In the genomic region with DNA sequence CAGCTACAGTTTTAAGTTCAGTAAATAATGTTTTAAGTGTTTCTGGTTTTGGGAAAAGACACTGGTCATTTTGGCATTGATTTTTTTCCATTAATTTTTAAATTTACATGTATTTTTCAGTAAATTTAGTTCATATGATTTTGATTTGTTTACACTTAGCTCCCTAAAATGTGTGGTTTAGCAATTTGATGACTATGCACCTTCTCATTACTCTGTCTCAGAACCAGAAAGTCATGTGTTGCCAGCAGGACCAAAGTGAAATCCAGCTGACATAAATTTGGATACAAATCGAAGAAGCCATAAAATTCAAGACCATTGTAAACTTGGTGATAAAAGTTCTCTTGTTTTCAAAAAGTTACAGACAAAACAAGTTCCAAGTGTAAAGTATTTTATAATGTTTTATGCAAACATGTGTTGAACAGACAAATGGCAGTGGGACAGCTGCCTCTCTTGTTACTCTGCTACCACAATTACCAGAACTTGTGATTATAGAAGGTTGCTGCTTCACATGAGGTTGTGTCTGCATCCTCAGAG, we compare ENCODE assay signal across 18 cellular contexts.
DNase-seq lines count a peak whose midpoint lies in the region; ATAC-seq and TF ChIP-seq lines count a peak whose summit lies in the region.
"Had no signal": no experiment of that assay in that cellular context is flagged by ENCODE, and none has a peak within 500 bp of the region (broad histone marks: within the 10 kb centered on the region; RNA-seq: fewer than 3 reads in every experiment).

No MANE protein-coding gene starts in this region.

- H3K4me2 ChIP-seq in mammary epithelial cell (ENCODE audit: insufficient read depth, low read depth, low read length) = no peak overlapping the region

- H3K9ac ChIP-seq in mammary epithelial cell (ENCODE audit: insufficient read depth, low read length) = no peak overlapping the region

- H3K36me3 ChIP-seq in mammary epithelial cell (ENCODE audit: insufficient read depth, low read length) = no peaks in the 10 kb centered on the region
- H3K36me3 ChIP-seq in Panc1 (ENCODE audit: control insufficient read depth, insufficient read depth, low read length) = no peaks in the 10 kb centered on the region
- H3K36me3 ChIP-seq: SJCRH30 had no signal

- in situ Hi-C loops in mammary epithelial cell (cut with MboI; ENCODE audit: low sequenced_read_pairs in 2 of 2) = no loop called here
- in situ Hi-C loops in Panc1 (cut with HindIII; ENCODE audit: low pct_unique_long_range_greater_than_20kb, low sequenced_read_pairs) = no loop called here

- WGBS in mammary epithelial cell (ENCODE audit: low coverage, missing lambda C conversion rate) = 100% methylated on average over 1 of the region's 1 CpG

- DNase-seq in mammary epithelial cell (no peak), MCF 10A (ENCODE audit: unreplicated experiment) (no peak), Panc1 (ENCODE audit: low read depth, low spot score) (no peak), fibroblast of gingiva (ENCODE audit: low read depth) (peak; percentile 17)
- no peak for DNase-seq in activated CD4-positive, alpha-beta memory T cell treated with anti-CD3 and anti-CD28 coated beads for 36 hours
- DNase-seq: 8988T; AML-193; CD4-positive, CD25-positive, alpha-beta regulatory T cell; DMS53; Kasumi-1; MV-4-11; NCI-H1417 treated with DMSO at 0.1 percent for 48 hours; NCI-H2029; NCI-H2171 treated with DMSO at 0.1 percent for 48 hours; SJCRH30 had no signal

- H3K9me3 Mint-ChIP-seq in MCF 10A (ENCODE audit: unreplicated experiment) = no peaks in the 10 kb centered on the region
- peaks cover 2% of the 10 kb centered on the region for H3K9me3 Mint-ChIP-seq in activated CD4-positive, alpha-beta memory T cell treated with anti-CD3 and anti-CD28 coated beads for 36 hours

- H3K79me2 ChIP-seq in mammary epithelial cell (ENCODE audit: insufficient read depth, low read length) = no peaks in the 10 kb centered on the region

- BruUV-seq in mammary epithelial cell (replicated peaks; lab: Mats Ljungman, UMichigan) (no TSS peak), MCF 10A (replicated peaks; lab: Mats Ljungman, UMichigan) (no TSS peak), Panc1 (replicated peaks; lab: Mats Ljungman, UMichigan) (no TSS peak)

- H4K20me1 ChIP-seq in mammary epithelial cell (ENCODE audit: insufficient read depth, low read length) = no peaks in the 10 kb centered on the region

- H3K4me3 Mint-ChIP-seq in MCF 10A (ENCODE audit: unreplicated experiment) = no peak overlapping the region
- H3K4me3 Mint-ChIP-seq in activated CD4-positive, alpha-beta memory T cell treated with anti-CD3 and anti-CD28 coated beads for 36 hours = no peak overlapping the region
- H3K4me3 Mint-ChIP-seq: CD4-positive, CD25-positive, alpha-beta regulatory T cell had no signal

- H3K27me3 ChIP-seq in mammary epithelial cell (ENCODE audit: insufficient read depth, low read length) (no peaks in the 10 kb centered on the region), Panc1 (ENCODE audit: control insufficient read depth, insufficient read depth, low read length) (no peaks in the 10 kb centered on the region)
- H3K27me3 ChIP-seq: SJCRH30 had no signal

- intact Hi-C loops in mammary epithelial cell (cut with micrococcal nuclease) (no loop called here), MCF 10A (cut with micrococcal nuclease) (no loop called here), Panc1 (cut with micrococcal nuclease; ENCODE audit: unreplicated experiment) (no loop called here)
- intact Hi-C loops in activated CD4-positive, alpha-beta memory T cell treated with anti-CD3 and anti-CD28 coated beads for 36 hours (cut with micrococcal nuclease) = no loop called here

- peak overlapping the region; percentile 2 for H2AFZ ChIP-seq in mammary epithelial cell (ENCODE audit: low read depth, low read length)

- TF ChIP-seq CTCF in mammary epithelial cell (conservative IDR thresholded peaks at IDR 0.05 in 1 of 2, IDR thresholded peaks at IDR 0.05 in 1 of 2; ENCODE audit: extremely low read depth in 1 of 2, insufficient read depth in 1 of 2, low read depth in 1 of 2, low read length in 2 of 2) (no peak), MCF 10A (IDR thresholded peaks at IDR 0.05; ENCODE audit: unreplicated experiment) (no peak), Panc1 (IDR thresholded peaks at IDR 0.05) (no peak)

- POLR2A ChIA-PET in MCF 10A (lab: Yijun Ruan, JAX) = no interaction called here
- POLR2A ChIA-PET in Panc1 (lab: Charles Lee) = no interaction called here
- POLR2A ChIA-PET in activated CD4-positive, alpha-beta memory T cell treated with anti-CD3 and anti-CD28 coated beads for 36 hours (lab: Charles Lee) = no interaction called here

- no peak overlapping the region for H3K27ac Mint-ChIP-seq in MCF 10A (ENCODE audit: low read depth, unreplicated experiment)
- H3K27ac Mint-ChIP-seq in activated CD4-positive, alpha-beta memory T cell treated with anti-CD3 and anti-CD28 coated beads for 36 hours = no peak overlapping the region
- H3K27ac Mint-ChIP-seq: CD4-positive, CD25-positive, alpha-beta regulatory T cell had no signal

- dilution Hi-C loops in mammary epithelial cell (cut with HindIII; ENCODE audit: low sequenced_read_pairs) = no loop called here

- H3K27ac ChIP-seq in mammary epithelial cell (ENCODE audit: insufficient read depth, low read depth, low read length) = no peak overlapping the region
- peak overlapping the region; percentile 41; the same call in 1 of the 2 replicates for H3K27ac ChIP-seq in Panc1 (ENCODE audit: low read length)
- H3K27ac ChIP-seq: SJCRH30 had no signal

- CTCF ChIA-PET in mammary epithelial cell (lab: Charles Lee; ENCODE audit: low non-redundant PET) (no interaction called here), MCF 10A (lab: Yijun Ruan, JAX) (interaction anchor here (1.2 kb wide), 1 partner anchor 28 kb away, joined by 3 read pairs; no protein-coding TSS in a partner anchor), Panc1 (lab: Charles Lee) (no interaction called here)
- CTCF ChIA-PET in activated CD4-positive, alpha-beta memory T cell treated with anti-CD3 and anti-CD28 coated beads for 36 hours (lab: Charles Lee) = no interaction called here

- no peak overlapping the region for H3K4me3 ChIP-seq in mammary epithelial cell (replicated peaks in 1 of 3; ENCODE audit: insufficient read depth in 1 of 3, low read depth in 2 of 3, low read length in 3 of 3)
- no peak overlapping the region for H3K4me3 ChIP-seq in Panc1 (ENCODE audit: low read depth in 2 of 2, low read length in 2 of 2)
- H3K4me3 ChIP-seq: SJCRH30 had no signal

- no peaks in the 10 kb centered on the region for H3K4me1 Mint-ChIP-seq in MCF 10A (ENCODE audit: insufficient read depth, unreplicated experiment)
- no peaks in the 10 kb centered on the region for H3K4me1 Mint-ChIP-seq in activated CD4-positive, alpha-beta memory T cell treated with anti-CD3 and anti-CD28 coated beads for 36 hours (ENCODE audit: low read depth)
- H3K4me1 Mint-ChIP-seq: CD4-positive, CD25-positive, alpha-beta regulatory T cell had no signal

- no peak for ATAC-seq in Panc1
- ATAC-seq in GM19463 (IDR thresholded peaks at IDR 0.05; ENCODE audit: unreplicated experiment) = no peak
- ATAC-seq in GM19035 (IDR thresholded peaks at IDR 0.05; ENCODE audit: unreplicated experiment) = no peak
- ATAC-seq in GM21526 (IDR thresholded peaks at IDR 0.05; ENCODE audit: low FRiP score, unreplicated experiment) = no peak

- H3K27me3 Mint-ChIP-seq in MCF 10A (ENCODE audit: insufficient read depth, unreplicated experiment) = no peaks in the 10 kb centered on the region
- no peaks in the 10 kb centered on the region for H3K27me3 Mint-ChIP-seq in activated CD4-positive, alpha-beta memory T cell treated with anti-CD3 and anti-CD28 coated beads for 36 hours
- H3K27me3 Mint-ChIP-seq: CD4-positive, CD25-positive, alpha-beta regulatory T cell had no signal

- peaks cover 6% of the 10 kb centered on the region for H3K36me3 Mint-ChIP-seq in MCF 10A (ENCODE audit: insufficient read depth, unreplicated experiment)
- no peaks in the 10 kb centered on the region for H3K36me3 Mint-ChIP-seq in activated CD4-positive, alpha-beta memory T cell treated with anti-CD3 and anti-CD28 coated beads for 36 hours
- H3K36me3 Mint-ChIP-seq: CD4-positive, CD25-positive, alpha-beta regulatory T cell had no signal

- no peaks in the 10 kb centered on the region for H3K9me3 ChIP-seq in mammary epithelial cell (replicated peaks; ENCODE audit: insufficient read depth, low read length)
- no peaks in the 10 kb centered on the region for H3K9me3 ChIP-seq in Panc1 (ENCODE audit: control insufficient read depth, insufficient read depth, low read depth, low read length)
- H3K9me3 ChIP-seq: SJCRH30 had no signal

- no peaks in the 10 kb centered on the region for H3K4me1 ChIP-seq in mammary epithelial cell (ENCODE audit: insufficient read depth, low read length)
- H3K4me1 ChIP-seq in Panc1 (ENCODE audit: control insufficient read depth, insufficient read depth, low read length) = no peaks in the 10 kb centered on the region
- H3K4me1 ChIP-seq: SJCRH30 had no signal
